In genomic region chr20:41175201-41175651, GRCh38 we compare ENCODE assay signal across 14 cellular contexts. TPM values are rescaled to one million over a fixed set of nuclear protein-coding genes. Genes with fewer than 3 reads are reported as not detected.
A peak's percentile ranks its signal among the peaks of the same experiment; 100 is the strongest.
DNase-seq lines count a peak whose midpoint lies in the region; ATAC-seq and TF ChIP-seq lines count a peak whose summit lies in the region.
"Had no signal": no experiment of that assay in that cellular context is flagged by ENCODE, and none has a peak within 500 bp of the region (broad histone marks: within the 10 kb centered on the region; RNA-seq: fewer than 3 reads in every experiment).

No MANE protein-coding gene starts in this region.

- no peak overlapping the region for H2BK5ac ChIP-seq in neuronal stem cell (ENCODE audit: low read length)

- H3K27ac ChIP-seq in caudate nucleus (ENCODE audit: low read depth, low read length): peak overlapping the region; percentile 88
- H3K27ac ChIP-seq in neuronal stem cell (replicated peaks; ENCODE audit: low read length): peak overlapping the region; percentile 17

- no peaks in the 10 kb centered on the region for H3K9me3 ChIP-seq in neuronal stem cell (replicated peaks in 1 of 2; ENCODE audit: control insufficient read depth in 2 of 2, insufficient read depth in 1 of 2, low read depth in 1 of 2, low read length in 2 of 2)

- no peak overlapping the region for H3K4me3 ChIP-seq in neuronal stem cell (ENCODE audit: low read length in 2 of 2)

- H3K9ac ChIP-seq in neuronal stem cell (ENCODE audit: low read depth, low read length, poor library complexity): no peak overlapping the region

- H2BK12ac ChIP-seq in neuronal stem cell (ENCODE audit: low read length): no peak overlapping the region

- H3K18ac ChIP-seq in neuronal stem cell (ENCODE audit: low read length): no peak overlapping the region

- no peaks in the 10 kb centered on the region for H3K79me1 ChIP-seq in neuronal stem cell (ENCODE audit: low read depth, low read length)

- H3K36me3 ChIP-seq in neuronal stem cell (replicated peaks in 1 of 2; ENCODE audit: control insufficient read depth in 2 of 2, insufficient read depth in 2 of 2, low read length in 2 of 2): peaks cover 58 to 94% of the 10 kb centered on the region in 2 donors

- intact Hi-C loops in activated naive CD4-positive, alpha-beta T cell treated with anti-CD3 and anti-CD28 coated beads for 36 hours (cut with micrococcal nuclease): no loop called here

- no peaks in the 10 kb centered on the region for H3K9me3 Mint-ChIP-seq in activated naive CD4-positive, alpha-beta T cell treated with anti-CD3 and anti-CD28 coated beads for 36 hours
- H3K9me3 Mint-ChIP-seq in type B pancreatic cell (no peaks in the 10 kb centered on the region), endothelial cell (ENCODE audit: unreplicated experiment) (no peaks in the 10 kb centered on the region)
- H3K9me3 Mint-ChIP-seq: immature natural killer cell had no signal

- H3K27ac Mint-ChIP-seq in activated naive CD4-positive, alpha-beta T cell treated with anti-CD3 and anti-CD28 coated beads for 36 hours: peak overlapping the region; percentile 36
- H3K27ac Mint-ChIP-seq in type B pancreatic cell: no peak overlapping the region
- no peak overlapping the region for H3K27ac Mint-ChIP-seq in endothelial cell (ENCODE audit: unreplicated experiment)

- WGBS in neuronal stem cell (ENCODE audit: extremely low coverage in 2 of 2, insufficient read length in 2 of 2, insufficient replicate concordance in 1 of 2), 2 donors: no CpG with 5 or more reads among the region's 4 CpGs

- no peaks in the 10 kb centered on the region for H3K27me3 Mint-ChIP-seq in activated naive CD4-positive, alpha-beta T cell treated with anti-CD3 and anti-CD28 coated beads for 36 hours (ENCODE audit: low read depth)
- H3K27me3 Mint-ChIP-seq in type B pancreatic cell (no peaks in the 10 kb centered on the region), endothelial cell (ENCODE audit: unreplicated experiment) (peaks cover 16% of the 10 kb centered on the region)

- peaks cover 4% of the 10 kb centered on the region for H3K4me1 Mint-ChIP-seq in activated naive CD4-positive, alpha-beta T cell treated with anti-CD3 and anti-CD28 coated beads for 36 hours (ENCODE audit: low read depth)
- peaks cover 20% of the 10 kb centered on the region for H3K4me1 Mint-ChIP-seq in type B pancreatic cell (ENCODE audit: unreplicated experiment)
- peaks cover 4% of the 10 kb centered on the region for H3K4me1 Mint-ChIP-seq in endothelial cell (ENCODE audit: unreplicated experiment)
- H3K4me1 Mint-ChIP-seq: immature natural killer cell had no signal

- no peak overlapping the region for H2BK120ac ChIP-seq in neuronal stem cell (ENCODE audit: low read depth, low read length)

- no peak overlapping the region for H3K4me3 Mint-ChIP-seq in activated naive CD4-positive, alpha-beta T cell treated with anti-CD3 and anti-CD28 coated beads for 36 hours
- H3K4me3 Mint-ChIP-seq in type B pancreatic cell (no peak overlapping the region), endothelial cell (ENCODE audit: unreplicated experiment) (no peak overlapping the region)
- H3K4me3 Mint-ChIP-seq: immature natural killer cell had no signal

- DNase-seq in activated naive CD4-positive, alpha-beta T cell treated with anti-CD3 and anti-CD28 coated beads for 36 hours: no peak
- no peak for DNase-seq in activated naive CD4-positive, alpha-beta T cell (lab: John Stamatoyannopoulos, UW)
- no peak for DNase-seq in caudate nucleus (lab: John Stamatoyannopoulos, UW)
- DNase-seq in neuronal stem cell (ENCODE audit: low spot score): no peak
- DNase-seq in type B pancreatic cell (ENCODE audit: extremely low spot score, unreplicated experiment): peak; percentile 29
- no peak for DNase-seq in SW 1271 (lab: John Stamatoyannopoulos, UW)
- DNase-seq in endothelial cell (ENCODE audit: low spot score): no peak
- DNase-seq: immature natural killer cell; NCI-H2171; PC-3; stimulated activated CD4-positive, alpha-beta T cell treated with anti-CD3 and anti-CD28 coated beads, Interleukin-1b, Interleukin-23, amount 100 ng/mL, for 48 hours; stimulated activated naive CD4-positive, alpha-beta T cell; T-helper 2 cell had no signal

- H3K23ac ChIP-seq in neuronal stem cell (ENCODE audit: low read depth, low read length, poor library complexity): no peak overlapping the region

- ATAC-seq in GM21390 (IDR thresholded peaks at IDR 0.05; ENCODE audit: unreplicated experiment): no peak
- ATAC-seq: PC-3 had no signal

- peaks cover 6 to 22% of the 10 kb centered on the region in 2 donors for H3K4me1 ChIP-seq in neuronal stem cell (ENCODE audit: control insufficient read depth in 2 of 2, insufficient read depth in 1 of 2, low read depth in 1 of 2, low read length in 2 of 2)

- no peaks in the 10 kb centered on the region for H3K27me3 ChIP-seq in neuronal stem cell (ENCODE audit: control insufficient read depth in 3 of 3, insufficient read depth in 3 of 3, low read depth in 1 of 3, low read length in 3 of 3)

- CTCF ChIA-PET in activated naive CD4-positive, alpha-beta T cell treated with anti-CD3 and anti-CD28 coated beads for 36 hours (lab: Charles Lee): interaction anchor here (1.0 to 3.3 kb wide), 3 partner anchors 40 to 185 kb away, joined by 3 to 10 read pairs (median 4); no protein-coding TSS in a partner anchor

- H3K4ac ChIP-seq in neuronal stem cell (ENCODE audit: low read length): no peak overlapping the region

- H2BK15ac ChIP-seq in neuronal stem cell (ENCODE audit: low read length): no peak overlapping the region

- no peak overlapping the region for H2AFZ ChIP-seq in neuronal stem cell (ENCODE audit: low read length)

- TF ChIP-seq CTCF in type B pancreatic cell (conservative IDR thresholded peaks at IDR 0.05) (no peak), endothelial cell (IDR thresholded peaks at IDR 0.05; ENCODE audit: unreplicated experiment) (no peak)

- H3K4me2 ChIP-seq in neuronal stem cell (ENCODE audit: insufficient read depth, low read length, poor library complexity, severe bottlenecking): no peak overlapping the region

- no peak overlapping the region for H4K8ac ChIP-seq in neuronal stem cell (ENCODE audit: low read depth, low read length)

- H4K91ac ChIP-seq in neuronal stem cell (ENCODE audit: low read depth, low read length, poor library complexity): no peak overlapping the region

- H3K14ac ChIP-seq in neuronal stem cell (ENCODE audit: low read length): no peak overlapping the region

- H2AK5ac ChIP-seq in neuronal stem cell (ENCODE audit: low read depth, low read length): no peak overlapping the region

- H3K36me3 Mint-ChIP-seq in activated naive CD4-positive, alpha-beta T cell treated with anti-CD3 and anti-CD28 coated beads for 36 hours (ENCODE audit: low read depth): peaks cover 21% of the 10 kb centered on the region
- H3K36me3 Mint-ChIP-seq in type B pancreatic cell (peaks cover 24% of the 10 kb centered on the region), endothelial cell (ENCODE audit: low read depth, unreplicated experiment) (peaks cover 62% of the 10 kb centered on the region)

RNA-seq across cellular contexts. Expression of gene PLCG1, which starts 37.9 kb away (rescaled TPM):
- 100 to 1,000 TPM; 117 to 136 TPM for total RNA-seq in activated naive CD4-positive, alpha-beta T cell treated with anti-CD3 and anti-CD28 coated beads for 36 hours
- polyA plus RNA-seq in neuronal stem cell (2013, experiment 1 of 2): 138 TPM
- polyA plus RNA-seq in neuronal stem cell (2013, experiment 2 of 2): 134 TPM
- total RNA-seq in type B pancreatic cell (ENCODE audit: low replicate concordance): 78.9 and 241 TPM in 2 replicates
- 456 TPM for total RNA-seq in endothelial cell (ENCODE audit: unreplicated experiment)
